ENCODE assay signal across 11 cellular contexts in the genomic region with DNA sequence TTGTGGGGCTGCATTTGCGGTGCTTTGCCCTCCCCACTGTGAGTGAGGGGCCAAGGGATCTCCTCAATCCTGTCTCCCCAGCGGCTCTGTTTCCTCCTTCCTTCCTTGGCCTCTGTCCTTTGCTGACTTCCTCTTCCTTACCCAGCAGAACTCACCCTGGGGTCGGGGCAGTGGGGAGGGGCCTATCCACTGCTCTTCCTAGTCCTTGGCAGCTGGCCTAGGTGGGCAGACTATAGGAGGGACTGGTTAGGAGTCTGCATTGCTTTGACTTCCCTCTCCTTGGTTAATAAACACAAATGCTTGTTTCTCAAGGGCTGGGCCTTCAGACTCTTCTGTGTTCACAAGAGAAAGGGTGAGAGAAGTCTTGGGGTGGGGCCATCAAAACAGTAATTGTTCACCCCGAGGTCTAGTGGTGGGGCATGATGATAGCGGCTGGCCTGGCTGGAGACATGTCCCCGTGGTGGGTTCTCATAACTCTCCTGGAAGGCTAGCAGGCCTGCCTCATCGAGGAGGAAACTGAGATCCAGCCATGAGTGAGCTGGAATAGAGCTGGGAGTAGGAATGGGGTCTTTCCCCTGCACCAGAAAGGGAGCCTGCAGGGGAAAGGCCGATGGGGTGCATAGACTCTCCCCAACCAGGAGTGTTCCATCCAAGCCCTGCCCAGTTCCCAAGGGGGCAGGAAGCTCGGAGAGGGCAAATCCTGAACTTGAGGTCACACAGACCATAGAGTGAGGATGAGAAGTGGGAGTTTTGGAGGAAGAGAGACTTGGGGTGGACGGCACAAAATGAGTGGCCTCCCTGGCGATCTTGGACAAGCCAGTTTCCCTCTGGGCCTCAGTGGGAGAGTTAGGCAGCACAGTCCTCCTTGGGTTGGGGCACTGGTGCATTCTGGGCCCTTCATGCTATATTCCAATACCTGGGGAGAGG. TPM values are rescaled to one million over a fixed set of nuclear protein-coding genes. Genes with fewer than 3 reads are reported as not detected.
A peak's percentile ranks its signal among the peaks of the same experiment; 100 is the strongest.
DNase-seq lines count a peak whose midpoint lies in the region; ATAC-seq and TF ChIP-seq lines count a peak whose summit lies in the region.
"Had no signal": no experiment of that assay in that cellular context is flagged by ENCODE, and none has a peak within 500 bp of the region (broad histone marks: within the 10 kb centered on the region; RNA-seq: fewer than 3 reads in every experiment).

No MANE protein-coding gene starts in this region.

- H3K4me3 ChIP-seq in esophagus squamous epithelium (peak overlapping the region; percentile 25 to 68 (median 44)), smooth muscle cell (no peak overlapping the region)
- H3K4me3 ChIP-seq: SK-N-MC had no signal

- H3K9me3 Mint-ChIP-seq in activated T-cell treated with anti-CD3 and anti-CD28 coated beads, Interleukin-2, amount 50 U/mL, for 4 hours, result no peaks in the 10 kb centered on the region
- peaks cover 0 to 7% (median 0%) of the 10 kb centered on the region in 3 donors for H3K9me3 Mint-ChIP-seq in T-cell
- no peaks in the 10 kb centered on the region for H3K9me3 Mint-ChIP-seq in stimulated activated naive CD8-positive, alpha-beta T cell treated with anti-CD3 and anti-CD28 coated beads, Interleukin-15, Interleukin-2, amounts not matched to agents 100 ng/mL and 50 ng/mL, for 24 hours

- no peak overlapping the region for H3K9ac ChIP-seq in smooth muscle cell (ENCODE audit: low read depth)
- H3K9ac ChIP-seq: KMS-11 had no signal

- H3K27ac ChIP-seq in esophagus squamous epithelium (peak overlapping the region; percentile 61 to 94 (median 90)), smooth muscle cell (ENCODE audit: low read depth) (no peak overlapping the region)
- H3K27ac ChIP-seq: KMS-11, SK-N-MC had no signal

- no peak overlapping the region for H2AFZ ChIP-seq in smooth muscle cell (ENCODE audit: low read depth)

- POLR2A ChIA-PET in T-cell (lab: Charles Lee), result interaction anchor here in 1 of 2 donors (1.2 kb wide), 1 partner anchor 13 kb away, joined by 3 read pairs; no protein-coding TSS in a partner anchor

- peaks cover 3% of the 10 kb centered on the region for H3K36me3 Mint-ChIP-seq in activated T-cell treated with anti-CD3 and anti-CD28 coated beads, Interleukin-2, amount 50 U/mL, for 4 hours (ENCODE audit: insufficient read depth)
- peaks cover 8% of the 10 kb centered on the region for H3K36me3 Mint-ChIP-seq in T-cell
- no peaks in the 10 kb centered on the region for H3K36me3 Mint-ChIP-seq in stimulated activated naive CD8-positive, alpha-beta T cell treated with anti-CD3 and anti-CD28 coated beads, Interleukin-15, Interleukin-2, amounts not matched to agents 100 ng/mL and 50 ng/mL, for 24 hours (ENCODE audit: low read depth)

- H4K20me1 ChIP-seq in smooth muscle cell (ENCODE audit: low read depth), result peaks cover 45% of the 10 kb centered on the region

- TF ChIP-seq CTCF in esophagus squamous epithelium (IDR thresholded peaks at IDR 0.05) (no peak), smooth muscle cell (IDR thresholded peaks at IDR 0.05; ENCODE audit: borderline replicate concordance, insufficient read depth, poor library complexity, severe bottlenecking) (no peak)

- H3K4me3 Mint-ChIP-seq in activated T-cell treated with anti-CD3 and anti-CD28 coated beads, Interleukin-2, amount 50 U/mL, for 4 hours, result peak overlapping the region; percentile 81
- H3K4me3 Mint-ChIP-seq in T-cell, result peak overlapping the region; percentile 88 to 90 (median 89)
- H3K4me3 Mint-ChIP-seq in stimulated activated naive CD8-positive, alpha-beta T cell treated with anti-CD3 and anti-CD28 coated beads, Interleukin-15, Interleukin-2, amounts not matched to agents 100 ng/mL and 50 ng/mL, for 24 hours, result peak overlapping the region; percentile 84

- H3K27ac Mint-ChIP-seq in T-cell, result peak overlapping the region; percentile 99
- peak overlapping the region; percentile 85 for H3K27ac Mint-ChIP-seq in stimulated activated naive CD8-positive, alpha-beta T cell treated with anti-CD3 and anti-CD28 coated beads, Interleukin-15, Interleukin-2, amounts not matched to agents 100 ng/mL and 50 ng/mL, for 24 hours

- peaks cover 0 to 6% (median 0%) of the 10 kb centered on the region in 3 donors for H3K36me3 ChIP-seq in esophagus squamous epithelium
- no peaks in the 10 kb centered on the region for H3K36me3 ChIP-seq in smooth muscle cell (ENCODE audit: low read depth)

- intact Hi-C loops in esophagus squamous epithelium (cut with DNase I), result no loop called here

- H3K4me1 Mint-ChIP-seq in activated T-cell treated with anti-CD3 and anti-CD28 coated beads, Interleukin-2, amount 50 U/mL, for 4 hours (ENCODE audit: low read depth), result peaks cover 60% of the 10 kb centered on the region
- H3K4me1 Mint-ChIP-seq in T-cell, result peaks cover 53 to 68% (median 64%) of the 10 kb centered on the region in 3 donors
- H3K4me1 Mint-ChIP-seq in stimulated activated naive CD8-positive, alpha-beta T cell treated with anti-CD3 and anti-CD28 coated beads, Interleukin-15, Interleukin-2, amounts not matched to agents 100 ng/mL and 50 ng/mL, for 24 hours (ENCODE audit: low read depth), result peaks cover 50% of the 10 kb centered on the region

- peaks cover 44 to 77% (median 54%) of the 10 kb centered on the region in 3 donors for H3K4me1 ChIP-seq in esophagus squamous epithelium
- no peaks in the 10 kb centered on the region for H3K4me1 ChIP-seq in smooth muscle cell (ENCODE audit: low read depth)

- H3K9me3 ChIP-seq in esophagus squamous epithelium, result no peaks in the 10 kb centered on the region
- H3K9me3 ChIP-seq in smooth muscle cell (replicated peaks; ENCODE audit: low read depth), result no peaks in the 10 kb centered on the region

- TF ChIP-seq POLR2A in esophagus squamous epithelium (IDR thresholded peaks at IDR 0.05) (no peak), GM18505 (IDR thresholded peaks at IDR 0.05; ENCODE audit: borderline replicate concordance, extremely low read depth, insufficient read depth, insufficient read length) (no peak)

- no peaks in the 10 kb centered on the region for H3K27me3 Mint-ChIP-seq in activated T-cell treated with anti-CD3 and anti-CD28 coated beads, Interleukin-2, amount 50 U/mL, for 4 hours (ENCODE audit: low read depth)
- H3K27me3 Mint-ChIP-seq in T-cell, result no peaks in the 10 kb centered on the region
- no peaks in the 10 kb centered on the region for H3K27me3 Mint-ChIP-seq in stimulated activated naive CD8-positive, alpha-beta T cell treated with anti-CD3 and anti-CD28 coated beads, Interleukin-15, Interleukin-2, amounts not matched to agents 100 ng/mL and 50 ng/mL, for 24 hours

- WGBS in esophagus squamous epithelium, 2 donors, result 29 to 46% methylated on average over 8 to 11 of the region's 11 CpGs
- 93% methylated on average over 11 of the region's 11 CpGs for whole genome bisulfite sequencing in smooth muscle cell (ENCODE audit: low lambda C conversion rate)

- CTCF ChIA-PET in T-cell (lab: Charles Lee), result interaction anchor here (0.8 to 1.5 kb wide), 3 partner anchors 13 to 111 kb away, joined by 3 to 11 read pairs (median 4); a partner anchor contains a TSS

- peaks cover 0 to 12% (median 0%) of the 10 kb centered on the region in 4 donors for H3K27me3 ChIP-seq in esophagus squamous epithelium
- H3K27me3 ChIP-seq in smooth muscle cell (ENCODE audit: low read depth), result peaks cover 21% of the 10 kb centered on the region

- DNase-seq in activated T-cell treated with anti-CD3 and anti-CD28 coated beads, Interleukin-2, amount 50 U/mL, for 4 hours, result no peak
- DNase-seq in activated T-cell treated with anti-CD3 and anti-CD28 coated beads for 4 hours (no peak), T-cell (peak in 1 of 34 experiments; percentile 16), esophagus squamous epithelium (lab: John Stamatoyannopoulos, UW) (no peak), smooth muscle cell (lab: John Stamatoyannopoulos, UW; ENCODE audit: unreplicated experiment) (no peak)
- DNase-seq: AML-193 had no signal

- no peaks in the 10 kb centered on the region for H3F3A ChIP-seq in smooth muscle cell (ENCODE audit: low read depth)

- ATAC-seq in activated T-cell treated with anti-CD3 and anti-CD28 coated beads, Interleukin-2, amount 50 U/mL, for 4 hours, result no peak
- peak in 3 of 4 experiments; percentile 1 to 7 (median 5) for ATAC-seq in T-cell (replicated peaks in 1 of 4)
- ATAC-seq in GM18505 (IDR thresholded peaks at IDR 0.05; ENCODE audit: unreplicated experiment), result no peak
- ATAC-seq in HG02763 (IDR thresholded peaks at IDR 0.05; ENCODE audit: unreplicated experiment), result no peak

- no peaks in the 10 kb centered on the region for H3K79me2 ChIP-seq in smooth muscle cell (ENCODE audit: low read depth)

- no peak overlapping the region for H3K4me2 ChIP-seq in smooth muscle cell
- H3K4me2 ChIP-seq: KMS-11 had no signal

RNA-seq across cellular contexts. Expression of a gene that starts 12.7 kb away (rescaled TPM):
- 1 to 10 TPM; 6.8 to 8.9 (median 7.9) TPM for total RNA-seq in activated T-cell treated with anti-CD3 and anti-CD28 coated beads, Interleukin-2, amount 50 U/mL, for 4 hours
- total RNA-seq in T-cell, result 10 to 100 TPM; 12.7 to 27.9 (median 26.9) TPM
- total RNA-seq in esophagus squamous epithelium, result 10 to 100 TPM; 15.3 to 46.6 (median 27.1) TPM
- 2.9 and 5.3 TPM in 2 replicates for total RNA-seq in smooth muscle cell
- 5.6 and 8.7 TPM in 2 replicates for polyA plus RNA-seq in smooth muscle cell

Comparison
In these comparisons a context has a peak if more than half of its experiments do, and no peak if none do; other contexts are left out.
1. ATAC-seq: peak in T-cell (3 of 4); none in activated T-cell treated with anti-CD3 and anti-CD28 coated beads, Interleukin-2, amount 50 U/mL, for 4 hours (0 of 2), GM18505 (single experiment) and HG02763 (single experiment).
2. Peak in every context shown above with its lines, with median percentiles within 50 percentile points of each other: H3K4me3 Mint-ChIP-seq.